9 cellular contexts compared by ENCODE assay signal in genomic region chr9:134205636-134206316, GRCh38.
A peak's percentile ranks its signal among the peaks of the same experiment; 100 is the strongest.
DNase-seq lines count a peak whose midpoint lies in the region; ATAC-seq lines count a peak whose summit lies in the region.
"Had no signal": no experiment of that assay in that cellular context is flagged by ENCODE, and none has a peak within 500 bp of the region (broad histone marks: within the 10 kb centered on the region; RNA-seq: fewer than 3 reads in every experiment).

No MANE protein-coding gene starts in this region.

- H3K27ac ChIP-seq in substantia nigra (ENCODE audit: low read depth, low read length, poor library complexity, severe bottlenecking): peak overlapping the region; percentile 26

- ATAC-seq in HG03354 (IDR thresholded peaks at IDR 0.05; ENCODE audit: poor library complexity, severe bottlenecking, unreplicated experiment): no peak
- ATAC-seq in HG03565 (IDR thresholded peaks at IDR 0.05; ENCODE audit: unreplicated experiment): no peak

- DNase-seq in NCI-H1048 (lab: John Stamatoyannopoulos, UW) (peak; percentile 9), amniotic epithelial cell (ENCODE audit: low read depth) (peak; percentile 11), inferior parietal cortex (ENCODE audit: extremely low spot score) (peak; percentile 84), substantia nigra (lab: John Stamatoyannopoulos, UW) (peak in 19 of 49 donors; percentile 18 to 92 (median 40)), UCSD-AML1 (lab: John Stamatoyannopoulos, UW; ENCODE audit: unreplicated experiment) (no peak), AML-193 (lab: John Stamatoyannopoulos, UW) (no peak)
- DNase-seq: stimulated activated naive CD4-positive, alpha-beta T cell treated with Interleukin-2 at 50 U/mL for 16 hours had no signal

Comparison
In these comparisons a context has a peak if more than half of its experiments do, and no peak if none do; other contexts are left out.
1. DNase-seq: peak in NCI-H1048 (single experiment), amniotic epithelial cell (single experiment) and inferior parietal cortex (single experiment); none in UCSD-AML1 (single experiment) and AML-193 (0 of 2).